Comparison of ENCODE assay signal across 8 cellular contexts in genomic region chr5:65102826-65103673, GRCh38.
DNase-seq lines count a peak whose midpoint lies in the region; ATAC-seq and TF ChIP-seq lines count a peak whose summit lies in the region.

No MANE protein-coding gene starts in this region.

- H3K9me3 Mint-ChIP-seq in WTC11: no peaks in the 10 kb centered on the region
- no peaks in the 10 kb centered on the region for H3K9me3 Mint-ChIP-seq in central memory CD8-positive, alpha-beta T cell

- peak; percentile 83 for ATAC-seq in HG02571 (IDR thresholded peaks at IDR 0.05; ENCODE audit: unreplicated experiment)
- peak; percentile 69 for ATAC-seq in WTC11
- peak; percentile 75 for ATAC-seq in central memory CD8-positive, alpha-beta T cell (replicated peaks; ENCODE audit: extremely low read depth, poor library complexity, severe bottlenecking)

- CTCF ChIA-PET in WTC11 (lab: Charles Lee): interaction anchor here (1.0 to 6.6 kb wide), 7 partner anchors 10 to 380 kb away, joined by 3 to 66 read pairs (median 4); partner anchors contain the start of gene ADAMTS6

- no peaks in the 10 kb centered on the region for H3K36me3 Mint-ChIP-seq in WTC11
- peaks cover 10% of the 10 kb centered on the region for H3K36me3 Mint-ChIP-seq in central memory CD8-positive, alpha-beta T cell (ENCODE audit: insufficient read depth)

- peak overlapping the region; percentile 97 for H3K27ac Mint-ChIP-seq in WTC11
- peak overlapping the region; percentile 92 for H3K27ac Mint-ChIP-seq in central memory CD8-positive, alpha-beta T cell (ENCODE audit: low read depth)

- peak overlapping the region; percentile 77 for H3K4me3 Mint-ChIP-seq in WTC11
- H3K4me3 Mint-ChIP-seq in central memory CD8-positive, alpha-beta T cell: peak overlapping the region; percentile 79

- POLR2A ChIA-PET in WTC11 (lab: Charles Lee): interaction anchor here (0.7 to 2.0 kb wide), 7 partner anchors 10 to 620 kb away, joined by 3 to 13 read pairs (median 5); partner anchors contain the start of gene ADAMTS6

- peak; percentile 75 to 92 (median 91) for DNase-seq in NCI-H1417 (lab: John Stamatoyannopoulos, UW)
- peak; percentile 62 for DNase-seq in WTC11 (ENCODE audit: low spot score)
- DNase-seq in central memory CD8-positive, alpha-beta T cell (ENCODE audit: low spot score in 2 of 2): peak; percentile 28 to 42
- DNase-seq in kidney tubule cell (ENCODE audit: low spot score): peak; percentile 80
- peak; percentile 41 for DNase-seq in stimulated activated CD4-positive, alpha-beta T cell treated with anti-CD3 and anti-CD28 coated beads, Interleukin-4, amount 100 ng/mL, for 24 hours
- no peak for DNase-seq in NCI-H446 (lab: John Stamatoyannopoulos, UW)

- H3K27me3 Mint-ChIP-seq in WTC11 (ENCODE audit: low read depth): peaks cover 7% of the 10 kb centered on the region
- no peaks in the 10 kb centered on the region for H3K27me3 Mint-ChIP-seq in central memory CD8-positive, alpha-beta T cell

- TF ChIP-seq CTCF in GM12874 (IDR thresholded peaks at IDR 0.05; ENCODE audit: insufficient read depth, low read depth, low read length) (peak; percentile 33), WTC11 (IDR thresholded peaks at IDR 0.05) (no peak)

- peaks cover 33% of the 10 kb centered on the region for H3K4me1 Mint-ChIP-seq in WTC11
- peaks cover 22% of the 10 kb centered on the region for H3K4me1 Mint-ChIP-seq in central memory CD8-positive, alpha-beta T cell

TF ChIP-seq in WTC11, 78 proteins besides CTCF, POLR2A, EP300 and RAD21 (continues in another document):
- 0 out of 2 replicates have a peak, but pooled peaks have one; percentile 11 for TF ChIP-seq NFYB (CRISPR knock-in tag; conservative IDR thresholded peaks at IDR 0.05; ENCODE audit: low read depth)
- TF ChIP-seq SP1 (CRISPR knock-in tag; conservative IDR thresholded peaks at IDR 0.05): peak; percentile 51; the same call in 1 of the 2 replicates
- 0 out of 2 replicates have a peak, but pooled peaks have one; percentile 23 for TF ChIP-seq HMGXB4 (CRISPR knock-in tag; IDR thresholded peaks at IDR 0.05)
- TF ChIP-seq GRHL2 (CRISPR knock-in tag; IDR thresholded peaks at IDR 0.05; ENCODE audit: insufficient replicate concordance, severe bottlenecking): no peak
- no peak for TF ChIP-seq NR2C2 (CRISPR knock-in tag; IDR thresholded peaks at IDR 0.05)
- no peak for TF ChIP-seq ZNF263 (CRISPR knock-in tag; IDR thresholded peaks at IDR 0.05; ENCODE audit: low read depth)
- no peak for TF ChIP-seq IRF2 (CRISPR knock-in tag; IDR thresholded peaks at IDR 0.05; ENCODE audit: borderline replicate concordance, low read depth)
- 0 out of 2 replicates have a peak, but pooled peaks have one; percentile 64 for TF ChIP-seq KAT7 (CRISPR knock-in tag; IDR thresholded peaks at IDR 0.05; ENCODE audit: borderline replicate concordance)
- no peak for TF ChIP-seq ATF2 (CRISPR knock-in tag; IDR thresholded peaks at IDR 0.05; ENCODE audit: borderline replicate concordance, low read depth)
- peak; percentile 94 for TF ChIP-seq PRDM15 (CRISPR knock-in tag; IDR thresholded peaks at IDR 0.05)
- no peak for TF ChIP-seq E2F4 (CRISPR knock-in tag; IDR thresholded peaks at IDR 0.05; ENCODE audit: borderline replicate concordance, low read depth)
- no peak for TF ChIP-seq MAX (CRISPR knock-in tag; IDR thresholded peaks at IDR 0.05)
- no peak for TF ChIP-seq NFATC4 (CRISPR knock-in tag; IDR thresholded peaks at IDR 0.05)
- TF ChIP-seq FOXP4 (CRISPR knock-in tag; IDR thresholded peaks at IDR 0.05): no peak
- TF ChIP-seq ZNF423 (CRISPR knock-in tag; IDR thresholded peaks at IDR 0.05): no peak

Comparison
In these comparisons a context has a peak if more than half of its experiments do, and no peak if none do; other contexts are left out.
1. DNase-seq: peak in NCI-H1417 (3 of 3), WTC11 (single experiment), central memory CD8-positive, alpha-beta T cell (2 of 2), kidney tubule cell (single experiment) and stimulated activated CD4-positive, alpha-beta T cell treated with anti-CD3 and anti-CD28 coated beads, Interleukin-4, amount 100 ng/mL, for 24 hours (single experiment); none in NCI-H446 (0 of 2).
2. Peak in every context shown above with its lines, with median percentiles within 50 percentile points of each other: ATAC-seq.